In genomic region chr16:85579883-85580607, GRCh38 we compare ENCODE assay signal across 19 cellular contexts. TPM values are rescaled to one million over a fixed set of nuclear protein-coding genes. Genes with fewer than 3 reads are reported as not detected.
DNase-seq lines count a peak whose midpoint lies in the region; ATAC-seq and TF ChIP-seq lines count a peak whose summit lies in the region.
"Had no signal": no experiment of that assay in that cellular context is flagged by ENCODE, and none has a peak within 500 bp of the region (broad histone marks: within the 10 kb centered on the region; RNA-seq: fewer than 3 reads in every experiment).

No MANE protein-coding gene starts in this region.

- H3K4me1 Mint-ChIP-seq in WTC11 (peaks cover 97% of the 10 kb centered on the region), glutamatergic neuron (ENCODE audit: low read depth, unreplicated experiment) (peaks cover 82% of the 10 kb centered on the region)
- peaks cover 17% of the 10 kb centered on the region for H3K4me1 Mint-ChIP-seq in activated naive CD4-positive, alpha-beta T cell treated with anti-CD3 and anti-CD28 coated beads for 36 hours (ENCODE audit: low read depth)
- H3K4me1 Mint-ChIP-seq in activated CD8-positive, alpha-beta T cell treated with anti-CD3 and anti-CD28 coated beads, Interleukin-2, amount 10 ng/mL, durations not matched to agents 7 days and 5 days (ENCODE audit: low read depth), result peaks cover 15% of the 10 kb centered on the region
- H3K4me1 Mint-ChIP-seq: activated naive CD4-positive, alpha-beta T cell treated with anti-CD3 and anti-CD28 coated beads, Interleukin-2, amount 10 ng/mL, durations not matched to agents 7 days and 5 days had no signal

- no peak overlapping the region for H2AFZ ChIP-seq in neuron (ENCODE audit: low read depth, low read length)

- H3K27me3 ChIP-seq in BLaER1 treated with 17β-estradiol and CSF1 and Interleukin-3, amounts not matched to agents 10 nM and 100 nM, result peaks cover 0 to 57% (median 0%) of the 10 kb centered on the region in 11 experiments; a peak in 7 of 22 replicates
- H3K27me3 ChIP-seq in neuron (ENCODE audit: insufficient read depth, low read length), result no peaks in the 10 kb centered on the region
- H3K27me3 ChIP-seq: heart left ventricle, Peyer's patch had no signal

- H3K36me3 Mint-ChIP-seq in WTC11, result no peaks in the 10 kb centered on the region
- H3K36me3 Mint-ChIP-seq in glutamatergic neuron (ENCODE audit: unreplicated experiment), result no peaks in the 10 kb centered on the region
- no peaks in the 10 kb centered on the region for H3K36me3 Mint-ChIP-seq in activated naive CD4-positive, alpha-beta T cell treated with anti-CD3 and anti-CD28 coated beads for 36 hours (ENCODE audit: low read depth)
- no peaks in the 10 kb centered on the region for H3K36me3 Mint-ChIP-seq in activated CD8-positive, alpha-beta T cell treated with anti-CD3 and anti-CD28 coated beads, Interleukin-2, amount 10 ng/mL, durations not matched to agents 7 days and 5 days (ENCODE audit: low read depth)

- H3K27me3 Mint-ChIP-seq in WTC11 (ENCODE audit: low read depth) (peaks cover 52% of the 10 kb centered on the region), glutamatergic neuron (ENCODE audit: unreplicated experiment) (peaks cover 33% of the 10 kb centered on the region)
- H3K27me3 Mint-ChIP-seq in activated naive CD4-positive, alpha-beta T cell treated with anti-CD3 and anti-CD28 coated beads for 36 hours (ENCODE audit: low read depth), result no peaks in the 10 kb centered on the region
- H3K27me3 Mint-ChIP-seq in activated CD8-positive, alpha-beta T cell treated with anti-CD3 and anti-CD28 coated beads, Interleukin-2, amount 10 ng/mL, durations not matched to agents 7 days and 5 days (ENCODE audit: low read depth), result no peaks in the 10 kb centered on the region
- H3K27me3 Mint-ChIP-seq: activated B cell treated with CpG ODN at 0.5 μM for 24 hours had no signal

- peak overlapping the region in 3 of 11 experiments; percentile 2 to 72 (median 66); a peak in 3 of 22 replicates for H3K27ac ChIP-seq in BLaER1 treated with 17β-estradiol and CSF1 and Interleukin-3, amounts not matched to agents 10 nM and 100 nM
- H3K27ac ChIP-seq: skin epidermis had no signal

- no peak for TF ChIP-seq CTCF in WTC11 (IDR thresholded peaks at IDR 0.05)
- no peak for TF ChIP-seq CTCF in glutamatergic neuron (IDR thresholded peaks at IDR 0.05; ENCODE audit: partially characterized antibody, unreplicated experiment)

- peak overlapping the region; percentile 56; the same call in 1 of the 2 replicates for H3K4me3 Mint-ChIP-seq in WTC11
- H3K4me3 Mint-ChIP-seq in glutamatergic neuron (ENCODE audit: unreplicated experiment), result peak overlapping the region; percentile 61
- H3K4me3 Mint-ChIP-seq in activated naive CD4-positive, alpha-beta T cell treated with anti-CD3 and anti-CD28 coated beads for 36 hours, result no peak overlapping the region
- no peak overlapping the region for H3K4me3 Mint-ChIP-seq in activated CD8-positive, alpha-beta T cell treated with anti-CD3 and anti-CD28 coated beads, Interleukin-2, amount 10 ng/mL, durations not matched to agents 7 days and 5 days
- H3K4me3 Mint-ChIP-seq: activated B cell treated with CpG ODN at 0.5 μM for 24 hours; activated naive CD4-positive, alpha-beta T cell treated with anti-CD3 and anti-CD28 coated beads, Interleukin-2, amount 10 ng/mL, durations not matched to agents 7 days and 5 days had no signal

- peak overlapping the region in 3 of 11 experiments; percentile 27 to 54 (median 39); a peak in 4 of 22 replicates for H3K9ac ChIP-seq in BLaER1 treated with 17β-estradiol and CSF1 and Interleukin-3, amounts not matched to agents 10 nM and 100 nM

- H3K9me3 ChIP-seq in BLaER1 treated with 17β-estradiol and CSF1 and Interleukin-3, amounts not matched to agents 10 nM and 100 nM (replicated peaks in 1 of 11), result no peaks in the 10 kb centered on the region
- no peaks in the 10 kb centered on the region for H3K9me3 ChIP-seq in neuron (ENCODE audit: low read length)
- H3K9me3 ChIP-seq: heart left ventricle, Peyer's patch had no signal

- DNase-seq in WTC11 (ENCODE audit: low spot score) (no peak), glutamatergic neuron (no peak), HEK293T (ENCODE audit: extremely low spot score) (no peak), OCI-M1 (lab: John Stamatoyannopoulos, UW) (no peak)
- no peak for DNase-seq in activated naive CD4-positive, alpha-beta T cell treated with anti-CD3 and anti-CD28 coated beads for 36 hours
- DNase-seq in activated CD8-positive, alpha-beta T cell treated with anti-CD3 and anti-CD28 coated beads, Interleukin-2, amount 10 ng/mL, durations not matched to agents 7 days and 5 days, result no peak
- DNase-seq: activated B cell treated with CpG ODN at 0.5 μM for 24 hours; activated naive CD4-positive, alpha-beta T cell treated with anti-CD3 and anti-CD28 coated beads, Interleukin-2, amount 10 ng/mL, durations not matched to agents 7 days and 5 days; central memory CD4-positive, alpha-beta T cell; DMS153; heart left ventricle; left ventricle myocardium superior; NCI-H187; NCI-H524 treated with DMSO at 0.1 percent for 48 hours; Peyer's patch; stimulated activated naive CD8-positive, alpha-beta T cell treated with anti-CD3 and anti-CD28 coated beads, Interleukin-15, Interleukin-2, amounts not matched to agents 100 U/mL and 50 U/mL, for 24 hours had no signal

- intact Hi-C loops in activated naive CD4-positive, alpha-beta T cell treated with anti-CD3 and anti-CD28 coated beads for 36 hours (cut with micrococcal nuclease), result no loop called here

- H3K9me3 Mint-ChIP-seq in WTC11 (no peaks in the 10 kb centered on the region), glutamatergic neuron (ENCODE audit: unreplicated experiment) (peaks cover 48% of the 10 kb centered on the region)
- no peaks in the 10 kb centered on the region for H3K9me3 Mint-ChIP-seq in activated naive CD4-positive, alpha-beta T cell treated with anti-CD3 and anti-CD28 coated beads for 36 hours
- H3K9me3 Mint-ChIP-seq in activated CD8-positive, alpha-beta T cell treated with anti-CD3 and anti-CD28 coated beads, Interleukin-2, amount 10 ng/mL, durations not matched to agents 7 days and 5 days (ENCODE audit: insufficient read depth), result no peaks in the 10 kb centered on the region
- H3K9me3 Mint-ChIP-seq: activated B cell treated with CpG ODN at 0.5 μM for 24 hours; activated naive CD4-positive, alpha-beta T cell treated with anti-CD3 and anti-CD28 coated beads, Interleukin-2, amount 10 ng/mL, durations not matched to agents 7 days and 5 days had no signal

- peaks cover 81 to 100% (median 99%) of the 10 kb centered on the region in 11 experiments for H4K20me1 ChIP-seq in BLaER1 treated with 17β-estradiol and CSF1 and Interleukin-3, amounts not matched to agents 10 nM and 100 nM

- ATAC-seq in WTC11, result no peak
- ATAC-seq in activated CD8-positive, alpha-beta T cell treated with anti-CD3 and anti-CD28 coated beads, Interleukin-2, amount 10 ng/mL, durations not matched to agents 7 days and 5 days, result no peak
- ATAC-seq: heart left ventricle; left ventricle myocardium superior; stimulated activated naive CD8-positive, alpha-beta T cell treated with anti-CD3 and anti-CD28 coated beads, Interleukin-15, Interleukin-2, amounts not matched to agents 100 U/mL and 50 U/mL, for 24 hours had no signal

- peaks cover 0 to 5% (median 0%) of the 10 kb centered on the region in 11 experiments; a peak in 1 of 22 replicates for H3K36me3 ChIP-seq in BLaER1 treated with 17β-estradiol and CSF1 and Interleukin-3, amounts not matched to agents 10 nM and 100 nM
- no peaks in the 10 kb centered on the region for H3K36me3 ChIP-seq in neuron (ENCODE audit: insufficient read depth, low read length)
- H3K36me3 ChIP-seq: heart left ventricle, Peyer's patch had no signal

- CTCF ChIA-PET in WTC11 (lab: Charles Lee) (interaction anchor here (0.7 to 3.6 kb wide), 8 partner anchors 12 to 164 kb away, joined by 3 to 19 read pairs (median 4); no protein-coding TSS in a partner anchor), HEK293T (lab: Yijun Ruan, JAX) (interaction anchor here (0.8 kb wide), 1 partner anchor 130 kb away, joined by 3 read pairs; no protein-coding TSS in a partner anchor)
- CTCF ChIA-PET in activated naive CD4-positive, alpha-beta T cell treated with anti-CD3 and anti-CD28 coated beads for 36 hours (lab: Charles Lee), result no interaction called here
- CTCF ChIA-PET in activated CD8-positive, alpha-beta T cell treated with anti-CD3 and anti-CD28 coated beads, Interleukin-2, amount 10 ng/mL, durations not matched to agents 7 days and 5 days (lab: Charles Lee), result interaction anchor here (0.7 to 1.2 kb wide), 2 partner anchors 27 to 30 kb away, joined by 3 read pairs; no protein-coding TSS in a partner anchor

- H3K4me3 ChIP-seq in BLaER1 treated with 17β-estradiol and CSF1 and Interleukin-3, amounts not matched to agents 10 nM and 100 nM, result no peak overlapping the region
- H3K4me3 ChIP-seq in neuron (ENCODE audit: low read length), result peak overlapping the region; percentile 10
- H3K4me3 ChIP-seq: heart left ventricle, Peyer's patch, skin epidermis had no signal

- POLR2A ChIA-PET in WTC11 (lab: Charles Lee), result interaction anchor here (2.0 to 2.3 kb wide), 2 partner anchors 31 to 35 kb away, joined by 5 to 7 read pairs; no protein-coding TSS in a partner anchor
- POLR2A ChIA-PET in HEK293T (lab: Yijun Ruan, JAX), result no interaction called here
- POLR2A ChIA-PET in activated CD8-positive, alpha-beta T cell treated with anti-CD3 and anti-CD28 coated beads, Interleukin-2, amount 10 ng/mL, durations not matched to agents 7 days and 5 days (lab: Charles Lee), result no interaction called here

- peak overlapping the region; percentile 13 to 99 (median 96); a peak in 19 of 22 replicates for H3K4me2 ChIP-seq in BLaER1 treated with 17β-estradiol and CSF1 and Interleukin-3, amounts not matched to agents 10 nM and 100 nM

- H3K4me1 ChIP-seq in BLaER1 treated with 17β-estradiol and CSF1 and Interleukin-3, amounts not matched to agents 10 nM and 100 nM, result peaks cover 49 to 100% (median 100%) of the 10 kb centered on the region in 10 experiments
- H3K4me1 ChIP-seq in neuron (ENCODE audit: insufficient read depth, low read length), result peaks cover 97% of the 10 kb centered on the region

- H3K27ac Mint-ChIP-seq in WTC11 (peak overlapping the region; percentile 61; the same call in 1 of the 2 replicates), glutamatergic neuron (ENCODE audit: unreplicated experiment) (peak overlapping the region; percentile 72)
- no peak overlapping the region for H3K27ac Mint-ChIP-seq in activated naive CD4-positive, alpha-beta T cell treated with anti-CD3 and anti-CD28 coated beads for 36 hours
- H3K27ac Mint-ChIP-seq in activated CD8-positive, alpha-beta T cell treated with anti-CD3 and anti-CD28 coated beads, Interleukin-2, amount 10 ng/mL, durations not matched to agents 7 days and 5 days, result no peak overlapping the region
- H3K27ac Mint-ChIP-seq: activated B cell treated with CpG ODN at 0.5 μM for 24 hours; activated naive CD4-positive, alpha-beta T cell treated with anti-CD3 and anti-CD28 coated beads, Interleukin-2, amount 10 ng/mL, durations not matched to agents 7 days and 5 days had no signal

RNA-seq across cellular contexts. Expression of gene GSE1, which starts 33.1 kb away (rescaled TPM):
- 91.0 to 124 TPM (median 93.8 TPM) in 3 replicates for total RNA-seq in WTC11 (2021)
- total RNA-seq in glutamatergic neuron (ENCODE audit: unreplicated experiment), result 473 TPM
- 10 to 100 TPM in 1 of 2 experiments, 1 to 10 TPM in 1; 8.6 to 10.1 TPM for total RNA-seq in activated naive CD4-positive, alpha-beta T cell treated with anti-CD3 and anti-CD28 coated beads for 36 hours
- total RNA-seq in activated CD8-positive, alpha-beta T cell treated with anti-CD3 and anti-CD28 coated beads, Interleukin-2, amount 10 ng/mL, durations not matched to agents 7 days and 5 days, result 10 to 100 TPM; 48.9 to 51.4 TPM

Comparison
In these comparisons a context has a peak if more than half of its experiments do, and no peak if none do; other contexts are left out.
1. H3K27ac Mint-ChIP-seq: peak in WTC11 (single experiment) and glutamatergic neuron (single experiment); none in activated naive CD4-positive, alpha-beta T cell treated with anti-CD3 and anti-CD28 coated beads for 36 hours (single experiment) and activated CD8-positive, alpha-beta T cell treated with anti-CD3 and anti-CD28 coated beads, Interleukin-2, amount 10 ng/mL, durations not matched to agents 7 days and 5 days (single experiment).
2. H3K4me3 Mint-ChIP-seq: peak in WTC11 (single experiment) and glutamatergic neuron (single experiment); none in activated naive CD4-positive, alpha-beta T cell treated with anti-CD3 and anti-CD28 coated beads for 36 hours (single experiment) and activated CD8-positive, alpha-beta T cell treated with anti-CD3 and anti-CD28 coated beads, Interleukin-2, amount 10 ng/mL, durations not matched to agents 7 days and 5 days (single experiment).